ENCODE assay signal across 8 cellular contexts in genomic region chr2:161244387-161245236, GRCh38.
DNase-seq lines count a peak whose midpoint lies in the region; ATAC-seq, FAIRE-seq and TF ChIP-seq lines count a peak whose summit lies in the region.
"Not testable (repeated sequence)": the region's sequence is repeated elsewhere in the genome, so short reads cannot be mapped to it uniquely, and the experiment has no call there.

No MANE protein-coding gene starts in this region.

- H3K23me2 ChIP-seq in H1 (ENCODE audit: low read depth, low read length) = not testable (repeated sequence)

- not testable (repeated sequence) for H3F3A ChIP-seq in PC-9 (ENCODE audit: insufficient read depth, low read depth)

- H2BK5ac ChIP-seq in H1 (ENCODE audit: low read depth, low read length) = not testable (repeated sequence)

- intact Hi-C loops in PC-9 (cut with micrococcal nuclease; ENCODE audit: unreplicated experiment); mucosa of descending colon (cut with DNase I, micrococcal nuclease): not testable (repeated sequence)

- peak overlapping the region; percentile 66 for H3K4me3 ChIP-seq in PC-9
- peak overlapping the region; percentile 41 to 60 (median 55) for H3K4me3 ChIP-seq in H1 (ENCODE audit: extremely low read depth in 1 of 4, insufficient read depth in 2 of 4, low read depth in 3 of 4, low read length in 4 of 4)
- H3K4me3 ChIP-seq in mucosa of descending colon = peak overlapping the region; percentile 29

- not testable (repeated sequence) for H2BK120ac ChIP-seq in H1 (replicated peaks; ENCODE audit: low read depth, low read length)

- not testable (repeated sequence) for TF ChIP-seq EP300 in H1 (IDR thresholded peaks at IDR 0.05; ENCODE audit: borderline replicate concordance in 1 of 2, low read depth in 2 of 2, low read length in 2 of 2)

- not testable (repeated sequence) for H3K27me3 ChIP-seq in PC-9 (ENCODE audit: insufficient read depth, low read depth)
- H3K27me3 ChIP-seq in H1 (replicated peaks in 1 of 4; ENCODE audit: control insufficient read depth in 3 of 4, extremely low read depth in 1 of 4, insufficient read depth in 3 of 4, low read length in 3 of 4) = peaks cover 1 to 29% (median 8%) of the 10 kb centered on the region in 4 experiments; a peak in 5 of 7 replicates

- not testable (repeated sequence) for H2BK15ac ChIP-seq in H1 (ENCODE audit: low read length)

- peak overlapping the region; percentile 10; the same call in 1 of the 2 replicates for H2BK20ac ChIP-seq in H1 (ENCODE audit: low read length)

- not testable (repeated sequence) for H3K36me3 ChIP-seq in PC-9 (ENCODE audit: low read depth); H1 (ENCODE audit: control insufficient read depth in 2 of 4, insufficient read depth in 4 of 4, low read length in 3 of 4); mucosa of descending colon (ENCODE audit: low read depth)

- WGBS in H1 (ENCODE audit: extremely low coverage in 1 of 2, insufficient coverage in 1 of 2, insufficient read length in 1 of 2, insufficient replicate concordance in 2 of 2, low coverage in 1 of 2, low lambda C conversion rate in 2 of 2, missing lambda C conversion rate in 1 of 2), 2 experiments = 3% methylated on average over 18 of the region's 53 CpGs; no CpG with 5 or more reads in 1 of the 2 experiments

- not testable (repeated sequence) for H3K18ac ChIP-seq in H1 (ENCODE audit: extremely low read depth, low read length)

- not testable (repeated sequence) for H3K14ac ChIP-seq in H1 (ENCODE audit: insufficient read length)

- H4K5ac ChIP-seq in H1 (ENCODE audit: insufficient read length, low read depth, low read length) = not testable (repeated sequence)

- H3K23ac ChIP-seq in H1 (ENCODE audit: insufficient read length) = not testable (repeated sequence)

- TF ChIP-seq CTCF in PC-9 (conservative IDR thresholded peaks at IDR 0.05); H1 (IDR thresholded peaks at IDR 0.05; ENCODE audit: control extremely low read depth in 1 of 3, insufficient read depth in 1 of 3, low read depth in 1 of 3, low read length in 3 of 3); mucosa of descending colon (IDR thresholded peaks at IDR 0.05): not testable (repeated sequence)

- peak; percentile 88 for ATAC-seq in GM21529 (IDR thresholded peaks at IDR 0.05; ENCODE audit: unreplicated experiment)
- peak; percentile 86 for ATAC-seq in HG03442 (IDR thresholded peaks at IDR 0.05; ENCODE audit: unreplicated experiment)
- ATAC-seq in mucosa of descending colon = peak; percentile 99

- H2AK5ac ChIP-seq in H1 (ENCODE audit: low read depth, low read length) = not testable (repeated sequence)

- CTCF ChIA-PET in PC-9 (lab: Charles Lee); H1 (lab: Charles Lee; ENCODE audit: partially characterized antibody): not testable (repeated sequence)

- not testable (repeated sequence) for H4K20me1 ChIP-seq in PC-9 (ENCODE audit: insufficient read depth); H1 (replicated peaks in 1 of 2; ENCODE audit: control insufficient read depth in 1 of 2, insufficient read depth in 2 of 2, low read length in 2 of 2)

- peaks cover 13% of the 10 kb centered on the region for H3K4me1 ChIP-seq in PC-9 (replicated peaks; ENCODE audit: insufficient read depth)
- H3K4me1 ChIP-seq in H1 (replicated peaks in 1 of 4; ENCODE audit: control insufficient read depth in 3 of 4, insufficient read depth in 4 of 4, low read length in 3 of 4); mucosa of descending colon (ENCODE audit: low read depth): not testable (repeated sequence)

- not testable (repeated sequence) for H3K9me3 ChIP-seq in PC-9 (ENCODE audit: insufficient read depth, low read depth); H1 (ENCODE audit: insufficient read depth in 2 of 2, low read depth in 1 of 2, low read length in 1 of 2); mucosa of descending colon

- H2AFZ ChIP-seq in PC-9 (peak overlapping the region; percentile 83), H1 (ENCODE audit: low read length) (peak overlapping the region; percentile 73; the same call in 1 of the 2 replicates)

- H3K4me2 ChIP-seq in PC-9 (peak overlapping the region; percentile 90), H1 (ENCODE audit: insufficient read depth in 1 of 2, low read depth in 2 of 2, low read length in 2 of 2) (peak overlapping the region; percentile 61 to 83)

- BruUV-seq in PC-9 (replicated peaks; lab: Mats Ljungman, UMichigan) = TSS peak; percentile 87

- POLR2A ChIA-PET in PC-9 (lab: Charles Lee; ENCODE audit: unreplicated experiment) (interaction anchor here (0.6 kb wide), 1 partner anchor 873 kb away, joined by 6 read pairs; no protein-coding TSS in a partner anchor), H1 (lab: Charles Lee; ENCODE audit: partially characterized antibody) (interaction anchor here (0.7 to 2.1 kb wide), 5 partner anchors 7 to 170 kb away, joined by 3 to 4 read pairs (median 3); partner anchors contain the start of gene PSMD14)

- H4K91ac ChIP-seq in H1 (replicated peaks; ENCODE audit: insufficient read length, low read length) = not testable (repeated sequence)

- TF ChIP-seq RAD21 in H1 (IDR thresholded peaks at IDR 0.05 in 1 of 2, conservative IDR thresholded peaks at IDR 0.05 in 1 of 2; ENCODE audit: low read depth in 2 of 2, low read length in 2 of 2) = not testable (repeated sequence)

- not testable (repeated sequence) for H3K79me1 ChIP-seq in H1 (ENCODE audit: low read depth, low read length)

- H3K4ac ChIP-seq in H1 (replicated peaks; ENCODE audit: insufficient read length, low read depth, low read length) = not testable (repeated sequence)

- not testable (repeated sequence) for H2BK12ac ChIP-seq in H1 (ENCODE audit: low read depth, low read length)

- H3K79me2 ChIP-seq in PC-9 (ENCODE audit: low read depth) = peaks cover 13% of the 10 kb centered on the region
- H3K79me2 ChIP-seq in H1 (ENCODE audit: control insufficient read depth in 1 of 2, insufficient read depth in 2 of 2, low read length in 2 of 2) = not testable (repeated sequence)

- FAIRE-seq in GM12891 (lab: Jason Lieb, UNC) (peak; percentile 82), H1 (lab: Jason Lieb, UNC) (peak; percentile 93)

- 0 out of 2 replicates have a peak, but pooled peaks have one; percentile 27 for TF ChIP-seq POLR2A in GM12891 (IDR thresholded peaks at IDR 0.05; ENCODE audit: low read depth, low read length)
- TF ChIP-seq POLR2A in H1 (IDR thresholded peaks at IDR 0.05; ENCODE audit: control extremely low read depth in 1 of 2, low read depth in 2 of 2, low read length in 2 of 2) = peak; percentile 50 to 67

- H3K9me2 ChIP-seq in PC-9 (ENCODE audit: insufficient read depth) = not testable (repeated sequence)

- not testable (repeated sequence) for H3K56ac ChIP-seq in H1 (replicated peaks; ENCODE audit: insufficient read length, low read depth, low read length)

- peak overlapping the region; percentile 16 to 51 (median 44); a peak in 5 of 7 replicates for H3K9ac ChIP-seq in H1 (replicated peaks in 1 of 4; ENCODE audit: extremely low read depth in 1 of 4, low read depth in 3 of 4, low read length in 3 of 4)

- not testable (repeated sequence) for H4K8ac ChIP-seq in H1 (ENCODE audit: extremely low read depth, insufficient read depth, low read length)

- H3K27ac ChIP-seq in PC-9 = peak overlapping the region; percentile 72
- H3K27ac ChIP-seq in H1 (ENCODE audit: low read depth, low read length) = not testable (repeated sequence)

- not testable (repeated sequence) for DNase-seq in GM12891 (ENCODE audit: insufficient read length, low spot score)
- peak; percentile 70 to 73 for DNase-seq in PC-9
- peak; percentile 43 for DNase-seq in activated T-cell treated with anti-CD3 and anti-CD28 coated beads for 24 hours (ENCODE audit: low read depth)
- peak in 1 of 2 experiments; percentile 62 for DNase-seq in H1 (ENCODE audit: low read depth in 1 of 2, low spot score in 2 of 2)
- DNase-seq in mucosa of descending colon = peak; percentile 71 to 80 (median 79)
- DNase-seq in stimulated activated naive CD4-positive, alpha-beta T cell treated with Interleukin-2 at 50 U/mL for 16 hours (lab: John Stamatoyannopoulos, UW) = peak; percentile 62

TF ChIP-seq in GM12891, 5 proteins besides CTCF, POLR2A, EP300 and RAD21:
- peak; percentile 59 for TF ChIP-seq POLR2AphosphoS5 (IDR thresholded peaks at IDR 0.05; ENCODE audit: low read depth, low read length)
- peak; percentile 46 for TF ChIP-seq TAF1 (IDR thresholded peaks at IDR 0.05; ENCODE audit: low read depth, low read length)

TF ChIP-seq in H1, 55 proteins besides CTCF, POLR2A, EP300 and RAD21:
- TF ChIP-seq RBBP5 (IDR thresholded peaks at IDR 0.05; ENCODE audit: borderline replicate concordance, low read depth, low read length) (peak; percentile 84; the same call in 1 of the 2 replicates), TAF1 (IDR thresholded peaks at IDR 0.05; ENCODE audit: low read depth, low read length) (peak; percentile 71), PHF8 (conservative IDR thresholded peaks at IDR 0.05; ENCODE audit: low read depth, low read length) (0 out of 2 replicates have a peak, but pooled peaks have one; percentile 60), ASH2L (IDR thresholded peaks at IDR 0.05; ENCODE audit: low read length) (peak; percentile 83), MAX (IDR thresholded peaks at IDR 0.05) (0 out of 2 replicates have a peak, but pooled peaks have one; percentile 13), TBP (IDR thresholded peaks at IDR 0.05; ENCODE audit: low read depth, low read length) (peak; percentile 51; the same call in 1 of the 2 replicates), KDM4A (IDR thresholded peaks at IDR 0.05; ENCODE audit: low read depth, low read length, severe bottlenecking) (peak; percentile 14), CHD2 (IDR thresholded peaks at IDR 0.05; ENCODE audit: low read length) (peak; percentile 54)
TF ChIP-seq in H1: peak in this region for 8; not testable (repeated sequence) for 47.
